10 cellular contexts compared by ENCODE assay signal in genomic region chr2:238684362-238685326, GRCh38.
DNase-seq lines count a peak whose midpoint lies in the region; ATAC-seq, FAIRE-seq and TF ChIP-seq lines count a peak whose summit lies in the region.
"Had no signal": no experiment of that assay in that cellular context is flagged by ENCODE, and none has a peak within 500 bp of the region (broad histone marks: within the 10 kb centered on the region; RNA-seq: fewer than 3 reads in every experiment).

No MANE protein-coding gene starts in this region.

- peaks cover 32% of the 10 kb centered on the region for H3K27me3 Mint-ChIP-seq in activated naive CD4-positive, alpha-beta T cell treated with anti-CD3 and anti-CD28 coated beads for 36 hours (ENCODE audit: low read depth)
- H3K27me3 Mint-ChIP-seq in T-cell: peaks cover 37 to 49% of the 10 kb centered on the region in 2 donors

- POLR2A ChIA-PET in T-cell (lab: Charles Lee): no interaction called here

- CTCF ChIA-PET in activated naive CD4-positive, alpha-beta T cell treated with anti-CD3 and anti-CD28 coated beads for 36 hours (lab: Charles Lee): interaction anchor here (1.0 kb wide), 1 partner anchor 100 kb away, joined by 3 read pairs; no protein-coding TSS in a partner anchor
- CTCF ChIA-PET in T-cell (lab: Charles Lee): no interaction called here

- peaks cover 13% of the 10 kb centered on the region for H3K4me1 Mint-ChIP-seq in activated naive CD4-positive, alpha-beta T cell treated with anti-CD3 and anti-CD28 coated beads for 36 hours (ENCODE audit: low read depth)
- H3K4me1 Mint-ChIP-seq in T-cell: no peaks in the 10 kb centered on the region
- H3K4me1 Mint-ChIP-seq: memory B cell had no signal

- ATAC-seq in T-cell (replicated peaks in 1 of 4): no peak
- no peak for ATAC-seq in GM18502 (IDR thresholded peaks at IDR 0.05; ENCODE audit: poor library complexity, unreplicated experiment)

- no peaks in the 10 kb centered on the region for H3K36me3 Mint-ChIP-seq in activated naive CD4-positive, alpha-beta T cell treated with anti-CD3 and anti-CD28 coated beads for 36 hours (ENCODE audit: low read depth)
- no peaks in the 10 kb centered on the region for H3K36me3 Mint-ChIP-seq in T-cell
- H3K36me3 Mint-ChIP-seq: memory B cell had no signal

- H3K27ac Mint-ChIP-seq in activated naive CD4-positive, alpha-beta T cell treated with anti-CD3 and anti-CD28 coated beads for 36 hours: no peak overlapping the region
- no peak overlapping the region for H3K27ac Mint-ChIP-seq in T-cell
- H3K27ac Mint-ChIP-seq: memory B cell had no signal

- peak; percentile 37 for DNase-seq in activated naive CD4-positive, alpha-beta T cell treated with anti-CD3 and anti-CD28 coated beads for 36 hours
- no peak for DNase-seq in activated naive CD4-positive, alpha-beta T cell treated with Interleukin-2 at 50 U/mL for 16 hours
- DNase-seq in astrocyte of the spinal cord (ENCODE audit: low read depth, low spot score): peak; percentile 94
- peak; percentile 34 for DNase-seq in kidney
- DNase-seq in urothelium cell line (ENCODE audit: low spot score): peak; percentile 88
- DNase-seq in T-cell: no peak
- DNase-seq in GF-D8 (lab: John Stamatoyannopoulos, UW): no peak
- DNase-seq: NCI-H146 had no signal

- no peaks in the 10 kb centered on the region for H3K9me3 ChIP-seq in kidney (ENCODE audit: control insufficient read depth in 1 of 2, low read length in 2 of 2)

- in situ Hi-C loops in astrocyte of the spinal cord (cut with HindIII; ENCODE audit: low sequenced_read_pairs): no loop called here

- no peaks in the 10 kb centered on the region for H3K36me3 ChIP-seq in kidney (ENCODE audit: control insufficient read depth in 1 of 2, insufficient read depth in 2 of 2, low read length in 2 of 2)

- FAIRE-seq in kidney (lab: Jason Lieb, UNC): no peak
- peak; percentile 65 for FAIRE-seq in urothelium cell line (lab: Jason Lieb, UNC)

- TF ChIP-seq CTCF in astrocyte of the spinal cord (IDR thresholded peaks at IDR 0.05; ENCODE audit: low read depth, low read length) (no peak), kidney (IDR thresholded peaks at IDR 0.05; ENCODE audit: borderline replicate concordance, extremely low read depth, insufficient read depth) (no peak)

- intact Hi-C loops in activated naive CD4-positive, alpha-beta T cell treated with anti-CD3 and anti-CD28 coated beads for 36 hours (cut with micrococcal nuclease): loop anchor here (1.0 kb wide), 1 partner anchor 14 kb away; no protein-coding TSS in a partner anchor
- intact Hi-C loops in kidney (cut with DNase I): no loop called here

- no peak overlapping the region for H3K27ac ChIP-seq in kidney (ENCODE audit: low read depth in 2 of 2, low read length in 2 of 2)

- no peaks in the 10 kb centered on the region for H3K4me1 ChIP-seq in kidney (ENCODE audit: control insufficient read depth in 1 of 2, insufficient read depth in 1 of 2, low read depth in 1 of 2, low read length in 2 of 2)

- no peak overlapping the region for H3K4me3 Mint-ChIP-seq in activated naive CD4-positive, alpha-beta T cell treated with anti-CD3 and anti-CD28 coated beads for 36 hours
- no peak overlapping the region for H3K4me3 Mint-ChIP-seq in T-cell
- H3K4me3 Mint-ChIP-seq: memory B cell had no signal

- H3K9me3 Mint-ChIP-seq in activated naive CD4-positive, alpha-beta T cell treated with anti-CD3 and anti-CD28 coated beads for 36 hours: no peaks in the 10 kb centered on the region
- H3K9me3 Mint-ChIP-seq in T-cell: no peaks in the 10 kb centered on the region

- no peak overlapping the region for H3K9ac ChIP-seq in kidney (ENCODE audit: low read length in 2 of 2)

- H3K4me3 ChIP-seq in astrocyte of the spinal cord (ENCODE audit: low read depth, low read length) (no peak overlapping the region), kidney (ENCODE audit: low read length in 2 of 2) (no peak overlapping the region)

Comparison
In these comparisons a context has a peak if more than half of its experiments do, and no peak if none do; other contexts are left out.
1. DNase-seq: peak in activated naive CD4-positive, alpha-beta T cell treated with anti-CD3 and anti-CD28 coated beads for 36 hours (single experiment), astrocyte of the spinal cord (single experiment), kidney (single experiment) and urothelium cell line (single experiment); none in activated naive CD4-positive, alpha-beta T cell treated with Interleukin-2 at 50 U/mL for 16 hours (single experiment), T-cell (0 of 34) and GF-D8 (single experiment).